23 cellular contexts compared by ENCODE assay signal in genomic region chr1:157199421-157199755, GRCh38.
DNase-seq lines count a peak whose midpoint lies in the region; ATAC-seq and TF ChIP-seq lines count a peak whose summit lies in the region.
"Had no signal": no experiment of that assay in that cellular context is flagged by ENCODE, and none has a peak within 500 bp of the region (broad histone marks: within the 10 kb centered on the region; RNA-seq: fewer than 3 reads in every experiment).

No MANE protein-coding gene starts in this region.

- TF ChIP-seq EP300 in upper lobe of left lung (IDR thresholded peaks at IDR 0.05) = no peak

- no peaks in the 10 kb centered on the region for H3K9me3 ChIP-seq in upper lobe of left lung
- H3K9me3 ChIP-seq: prostate gland, thoracic aorta had no signal

- H3K9me3 Mint-ChIP-seq in activated CD8-positive, alpha-beta memory T cell treated with anti-CD3 and anti-CD28 coated beads, Interleukin-2, amount 10 ng/mL, durations not matched to agents 7 days and 5 days (ENCODE audit: low read depth) = no peaks in the 10 kb centered on the region
- H3K9me3 Mint-ChIP-seq: activated T-helper 2 cell treated with anti-CD3 and anti-CD28 coated beads, Interferon-gamma antibody, Interleukin-2, Interleukin-4, amounts not matched to agents 10 μg/mL and 5 μg/mL and 100 μg/mL, durations not matched to agents 14 hours and 24 hours and 36 hours; mesothelial cell of epicardium had no signal

- H3K4me1 ChIP-seq in upper lobe of left lung = no peaks in the 10 kb centered on the region
- H3K4me1 ChIP-seq: prostate gland had no signal

- CTCF ChIA-PET in activated CD8-positive, alpha-beta memory T cell treated with anti-CD3 and anti-CD28 coated beads, Interleukin-2, amount 10 ng/mL, durations not matched to agents 7 days and 5 days (lab: Charles Lee) = no interaction called here

- H3K27me3 ChIP-seq in brain microvascular endothelial cell (replicated peaks) (peaks cover 25% of the 10 kb centered on the region), upper lobe of left lung (peaks cover 0 to 16% (median 6%) of the 10 kb centered on the region in 4 donors)
- H3K27me3 ChIP-seq: cardiac muscle cell had no signal

- WGBS in upper lobe of left lung, 2 donors = 69% methylated on average over 3 of the region's 3 CpGs; no CpG with 5 or more reads in 1 of the 2 donors

- peaks cover 8% of the 10 kb centered on the region for H3K4me1 Mint-ChIP-seq in activated CD8-positive, alpha-beta memory T cell treated with anti-CD3 and anti-CD28 coated beads, Interleukin-2, amount 10 ng/mL, durations not matched to agents 7 days and 5 days

- H3K27ac ChIP-seq in brain microvascular endothelial cell (no peak overlapping the region), upper lobe of left lung (peak overlapping the region in 3 of 4 donors; percentile 63 to 80 (median 71))
- H3K27ac ChIP-seq: cardiac muscle cell, PC-9, prostate gland, thoracic aorta had no signal

- H3K27me3 Mint-ChIP-seq in activated CD8-positive, alpha-beta memory T cell treated with anti-CD3 and anti-CD28 coated beads, Interleukin-2, amount 10 ng/mL, durations not matched to agents 7 days and 5 days = peaks cover 26% of the 10 kb centered on the region

- no peak for TF ChIP-seq CTCF in brain microvascular endothelial cell (IDR thresholded peaks at IDR 0.05; ENCODE audit: low read depth, low read length, missing control alignments)
- TF ChIP-seq CTCF in upper lobe of left lung (IDR thresholded peaks at IDR 0.05) = no peak

- peak; percentile 32 for DNase-seq in activated CD8-positive, alpha-beta memory T cell treated with anti-CD3 and anti-CD28 coated beads for 24 hours
- DNase-seq in activated CD8-positive, alpha-beta memory T cell treated with anti-CD3 and anti-CD28 coated beads, Interleukin-2, amount 10 ng/mL, durations not matched to agents 7 days and 5 days = no peak
- peak; percentile 17 for DNase-seq in brain microvascular endothelial cell
- DNase-seq in iris pigment epithelial cell (ENCODE audit: low read depth) = peak; percentile 8
- peak in 1 of 2 donors; percentile 24 for DNase-seq in upper lobe of left lung
- DNase-seq: activated CD4-positive, CD25-positive, alpha-beta regulatory T cell treated with anti-CD3 and anti-CD28 coated beads, Interleukin-2, amount 50 U/mL, for 72 hours; DND-41; hypothalamus; kidney glomerular epithelial cell; NCI-H1417 treated with DMSO at 0.1 percent for 48 hours; NCI-H748 treated with DMSO at 0.1 percent for 48 hours; PC-9; T-helper 9 cell had no signal

- ATAC-seq in activated CD8-positive, alpha-beta memory T cell treated with anti-CD3 and anti-CD28 coated beads, Interleukin-2, amount 10 ng/mL, durations not matched to agents 7 days and 5 days = no peak
- no peak for ATAC-seq in upper lobe of left lung (ENCODE audit: low FRiP score in 2 of 2)
- no peak for ATAC-seq in HG02763 (IDR thresholded peaks at IDR 0.05; ENCODE audit: unreplicated experiment)
- no peak for ATAC-seq in HG02970 (IDR thresholded peaks at IDR 0.05; ENCODE audit: low FRiP score, unreplicated experiment)
- ATAC-seq in GM21360 (IDR thresholded peaks at IDR 0.05; ENCODE audit: unreplicated experiment) = no peak
- ATAC-seq: SK-N-SH treated with all-trans-retinoic acid at 6 μM for 48 hours had no signal

- TF ChIP-seq POLR2A in upper lobe of left lung (IDR thresholded peaks at IDR 0.05) = no peak

- H3K4me3 ChIP-seq in brain microvascular endothelial cell (ENCODE audit: low read depth, low read length) (no peak overlapping the region), upper lobe of left lung (no peak overlapping the region)
- H3K4me3 ChIP-seq: cardiac muscle cell, PC-9, prostate gland, thoracic aorta had no signal

- in situ Hi-C loops in brain microvascular endothelial cell (cut with HindIII; ENCODE audit: low pct_ligation_motif_present, low sequenced_read_pairs) = no loop called here

- H3K27ac Mint-ChIP-seq in activated CD8-positive, alpha-beta memory T cell treated with anti-CD3 and anti-CD28 coated beads, Interleukin-2, amount 10 ng/mL, durations not matched to agents 7 days and 5 days = no peak overlapping the region
- H3K27ac Mint-ChIP-seq: activated T-helper 2 cell treated with anti-CD3 and anti-CD28 coated beads, Interferon-gamma antibody, Interleukin-2, Interleukin-4, amounts not matched to agents 10 μg/mL and 5 μg/mL and 100 μg/mL, durations not matched to agents 14 hours and 24 hours and 36 hours; CD14-positive monocyte; mesothelial cell of epicardium had no signal

- H3K36me3 Mint-ChIP-seq in activated CD8-positive, alpha-beta memory T cell treated with anti-CD3 and anti-CD28 coated beads, Interleukin-2, amount 10 ng/mL, durations not matched to agents 7 days and 5 days = no peaks in the 10 kb centered on the region
- H3K36me3 Mint-ChIP-seq: mesothelial cell of epicardium had no signal

- H3K36me3 ChIP-seq in brain microvascular endothelial cell (replicated peaks) = no peaks in the 10 kb centered on the region
- H3K36me3 ChIP-seq in upper lobe of left lung = no peaks in the 10 kb centered on the region
- H3K36me3 ChIP-seq: cardiac muscle cell, prostate gland, thoracic aorta had no signal

- H3K4me3 Mint-ChIP-seq in activated CD8-positive, alpha-beta memory T cell treated with anti-CD3 and anti-CD28 coated beads, Interleukin-2, amount 10 ng/mL, durations not matched to agents 7 days and 5 days = no peak overlapping the region
- H3K4me3 Mint-ChIP-seq: CD14-positive monocyte, mesothelial cell of epicardium had no signal
